In genomic region chr11:43646767-43647166, GRCh38 we compare ENCODE assay signal across 32 cellular contexts.
"Had no signal": no experiment of that assay in that cellular context is flagged by ENCODE, and none has a peak within 500 bp of the region (broad histone marks: within the 10 kb centered on the region; RNA-seq: fewer than 3 reads in every experiment).

No MANE protein-coding gene starts in this region.

- H3K27ac ChIP-seq: adrenal gland, breast epithelium, RWPE1, SJCRH30 had no signal

- H3K36me3 ChIP-seq: adrenal gland, SJCRH30 had no signal

- H3K4me3 ChIP-seq: adrenal gland, breast epithelium, SJCRH30 had no signal

- H3K9me3 ChIP-seq: adrenal gland, breast epithelium, SJCRH30, SK-N-SH had no signal

- H3K4me3 Mint-ChIP-seq: activated B cell treated with CpG ODN at 0.5 μM for 24 hours; activated CD8-positive, alpha-beta memory T cell treated with anti-CD3 and anti-CD28 coated beads, Interleukin-2, amount 10 ng/mL, durations not matched to agents 7 days and 5 days; activated naive CD8-positive, alpha-beta T cell treated with anti-CD3 and anti-CD28 coated beads for 36 hours; T-helper 17 cell had no signal

- H3K4me1 ChIP-seq: breast epithelium had no signal

- H3K27me3 ChIP-seq: breast epithelium, SJCRH30 had no signal

- DNase-seq: activated B cell treated with CpG ODN at 0.5 μM for 24 hours; activated CD4-positive, alpha-beta T cell treated with anti-CD3 and anti-CD28 coated beads for 1 hour; activated CD4-positive, alpha-beta T cell treated with anti-CD3 and anti-CD28 coated beads, Interleukin-2, amount 10 ng/mL, durations not matched to agents 24 days and 14 days; activated CD4-positive, alpha-beta T cell treated with anti-CD3 and anti-CD28 coated beads, Interleukin-2, amount 50 U/mL, for 48 hours; activated CD8-positive, alpha-beta memory T cell treated with anti-CD3 and anti-CD28 coated beads, Interleukin-2, amount 10 ng/mL, durations not matched to agents 7 days and 5 days; activated effector memory CD4-positive, alpha-beta T cell treated with anti-CD3 and anti-CD28 coated beads, Interleukin-2, amount 50 U/mL, for 16 hours; activated naive CD4-positive, alpha-beta T cell treated with Interleukin-2 at 50 U/mL for 16 hours; activated naive CD8-positive, alpha-beta T cell treated with anti-CD3 and anti-CD28 coated beads for 36 hours; adrenal gland; anterior cingulate cortex; caudate nucleus; KG1; NCI-H1092; NCI-H1417 treated with DMSO at 0.1 percent for 48 hours; NCI-H1694; NCI-H2029; NCI-H2107; NCI-H2171 treated with DMSO at 0.1 percent for 48 hours; NCI-H345; NCI-H510A; NCI-H526 treated with DMSO at 0.1 percent for 48 hours; NCI-H82; OCI-M1; Right ventricle myocardium superior; SJCRH30; SK-N-SH; T-helper 17 cell; T-helper 9 cell had no signal

- ATAC-seq: activated CD8-positive, alpha-beta memory T cell treated with anti-CD3 and anti-CD28 coated beads, Interleukin-2, amount 10 ng/mL, durations not matched to agents 7 days and 5 days; Panc1; T-helper 17 cell had no signal

- H3K27me3 Mint-ChIP-seq: activated B cell treated with CpG ODN at 0.5 μM for 24 hours; activated CD8-positive, alpha-beta memory T cell treated with anti-CD3 and anti-CD28 coated beads, Interleukin-2, amount 10 ng/mL, durations not matched to agents 7 days and 5 days; activated naive CD8-positive, alpha-beta T cell treated with anti-CD3 and anti-CD28 coated beads for 36 hours; IgD-negative memory B cell; T-helper 17 cell had no signal

- H3K27ac Mint-ChIP-seq: activated B cell treated with CpG ODN at 0.5 μM for 24 hours; activated CD4-positive, alpha-beta T cell treated with anti-CD3 and anti-CD28 coated beads, Interleukin-2, amount 10 ng/mL, durations not matched to agents 24 days and 14 days; activated CD8-positive, alpha-beta memory T cell treated with anti-CD3 and anti-CD28 coated beads, Interleukin-2, amount 10 ng/mL, durations not matched to agents 7 days and 5 days; activated naive CD8-positive, alpha-beta T cell treated with anti-CD3 and anti-CD28 coated beads for 36 hours; IgD-negative memory B cell; T-helper 17 cell had no signal
